In genomic region chr16:24728891-24729242, GRCh38 we compare ENCODE assay signal across 8 cellular contexts. TPM values are rescaled to one million over a fixed set of nuclear protein-coding genes. Genes with fewer than 3 reads are reported as not detected.
DNase-seq lines count a peak whose midpoint lies in the region; ATAC-seq, FAIRE-seq and TF ChIP-seq lines count a peak whose summit lies in the region.

No MANE protein-coding gene starts in this region.

- no peak for FAIRE-seq in keratinocyte (lab: Jason Lieb, UNC)

- ATAC-seq in GM23338 (peak; percentile 8; the same call in 2 of the 3 replicates), GM18858 (IDR thresholded peaks at IDR 0.05; ENCODE audit: unreplicated experiment) (no peak), GM21447 (IDR thresholded peaks at IDR 0.05; ENCODE audit: unreplicated experiment) (no peak)

- peak overlapping the region; percentile 79 for H3K4me3 ChIP-seq in AG04449 (ENCODE audit: low read depth, low read length)
- H3K4me3 ChIP-seq in GM23338 = peak overlapping the region; percentile 91
- H3K4me3 ChIP-seq in keratinocyte (ENCODE audit: control insufficient read depth in 2 of 3, extremely low read depth in 1 of 3, insufficient read depth in 2 of 3, low read depth in 1 of 3, low read length in 3 of 3) = peak overlapping the region; percentile 65 to 93 (median 75)

- no peaks in the 10 kb centered on the region for H3K9me1 ChIP-seq in keratinocyte (ENCODE audit: control insufficient read depth, extremely low read depth, insufficient read depth, low read length)

- no peaks in the 10 kb centered on the region for H3K9me3 Mint-ChIP-seq in GM23338
- H3K9me3 Mint-ChIP-seq in activated naive CD4-positive, alpha-beta T cell treated with anti-CD3 and anti-CD28 coated beads, Interleukin-2, amount 50 U/mL, for 24 hours = no peaks in the 10 kb centered on the region

- H3K4me1 ChIP-seq in GM23338 (ENCODE audit: insufficient read depth) (peaks cover 30% of the 10 kb centered on the region), keratinocyte (ENCODE audit: control insufficient read depth, extremely low read depth, insufficient read depth, low read length) (peaks cover 17% of the 10 kb centered on the region)

- H3K27me3 Mint-ChIP-seq in GM23338 (ENCODE audit: insufficient read depth, low read depth, poor library complexity) = peaks cover 3% of the 10 kb centered on the region
- H3K27me3 Mint-ChIP-seq in activated naive CD4-positive, alpha-beta T cell treated with anti-CD3 and anti-CD28 coated beads, Interleukin-2, amount 50 U/mL, for 24 hours = no peaks in the 10 kb centered on the region

- H3K27ac Mint-ChIP-seq in GM23338 = peak overlapping the region; percentile 97
- peak overlapping the region; percentile 98 for H3K27ac Mint-ChIP-seq in activated naive CD4-positive, alpha-beta T cell treated with anti-CD3 and anti-CD28 coated beads, Interleukin-2, amount 50 U/mL, for 24 hours

- peaks cover 35% of the 10 kb centered on the region for H3K36me3 Mint-ChIP-seq in GM23338 (ENCODE audit: low read depth)
- H3K36me3 Mint-ChIP-seq in activated naive CD4-positive, alpha-beta T cell treated with anti-CD3 and anti-CD28 coated beads, Interleukin-2, amount 50 U/mL, for 24 hours = peaks cover 13% of the 10 kb centered on the region

- H3K27me3 ChIP-seq in GM23338 (ENCODE audit: insufficient read depth) = no peaks in the 10 kb centered on the region
- no peaks in the 10 kb centered on the region for H3K27me3 ChIP-seq in keratinocyte (ENCODE audit: control insufficient read depth, extremely low read depth, insufficient read depth, low read length)

- H3K79me2 ChIP-seq in GM23338 (replicated peaks; ENCODE audit: insufficient read depth) (peaks cover 41% of the 10 kb centered on the region), keratinocyte (ENCODE audit: control insufficient read depth, insufficient read depth, low read length) (peaks cover 40% of the 10 kb centered on the region)

- POLR2A ChIA-PET in AG04449 (lab: Yijun Ruan, JAX) = no interaction called here

- no peak for TF ChIP-seq CTCF in AG04449 (IDR thresholded peaks at IDR 0.05; ENCODE audit: insufficient read depth, low read length, missing control alignments)
- no peak for TF ChIP-seq CTCF in GM23338 (conservative IDR thresholded peaks at IDR 0.05; ENCODE audit: low read depth in 2 of 2)
- no peak for TF ChIP-seq CTCF in keratinocyte (optimal IDR thresholded peaks at IDR 0.05 in 1 of 3, IDR thresholded peaks at IDR 0.05 in 1 of 3, conservative IDR thresholded peaks at IDR 0.05 in 1 of 3; ENCODE audit: extremely low read depth in 1 of 3, insufficient read depth in 2 of 3, low read length in 3 of 3)

- dilution Hi-C loops in keratinocyte (cut with MboI; ENCODE audit: extremely low pct_ligation_motif_present, low sequenced_read_pairs) = no loop called here

- H3K4me3 Mint-ChIP-seq in GM23338 = peak overlapping the region; percentile 87
- peak overlapping the region; percentile 90 for H3K4me3 Mint-ChIP-seq in activated naive CD4-positive, alpha-beta T cell treated with anti-CD3 and anti-CD28 coated beads, Interleukin-2, amount 50 U/mL, for 24 hours

- no peaks in the 10 kb centered on the region for H3F3A ChIP-seq in GM23338 (replicated peaks; ENCODE audit: low read depth)

- H2AFZ ChIP-seq in GM23338 = peak overlapping the region; percentile 44
- H2AFZ ChIP-seq in keratinocyte (ENCODE audit: control insufficient read depth, low read length) = peak overlapping the region; percentile 88

- H3K27ac ChIP-seq in GM23338 (ENCODE audit: low read depth) (peak overlapping the region; percentile 82), keratinocyte (ENCODE audit: control insufficient read depth, insufficient read depth, low read length) (peak overlapping the region; percentile 80)

- no peaks in the 10 kb centered on the region for H3K9me2 ChIP-seq in GM23338 (ENCODE audit: insufficient read depth)

- H4K20me1 ChIP-seq in GM23338 (replicated peaks; ENCODE audit: insufficient read depth) (peaks cover 16% of the 10 kb centered on the region), keratinocyte (ENCODE audit: control insufficient read depth, extremely low read depth, insufficient read depth, low read length) (no peaks in the 10 kb centered on the region)

- H3K4me2 ChIP-seq in GM23338 (peak overlapping the region; percentile 89), keratinocyte (ENCODE audit: control insufficient read depth, extremely low read depth, insufficient read depth, low read depth, low read length) (peak overlapping the region; percentile 69)

- peaks cover 34% of the 10 kb centered on the region for H3K4me1 Mint-ChIP-seq in GM23338
- H3K4me1 Mint-ChIP-seq in activated naive CD4-positive, alpha-beta T cell treated with anti-CD3 and anti-CD28 coated beads, Interleukin-2, amount 50 U/mL, for 24 hours = peaks cover 53% of the 10 kb centered on the region

- H3K36me3 ChIP-seq in GM23338 (ENCODE audit: insufficient read depth) (peaks cover 13% of the 10 kb centered on the region; the same call in 1 of the 2 replicates), keratinocyte (ENCODE audit: control insufficient read depth in 2 of 2, extremely low read depth in 1 of 2, insufficient read depth in 2 of 2, low read length in 2 of 2) (peaks cover 2 to 14% of the 10 kb centered on the region in 2 experiments)

- no peak for DNase-seq in AG04449 (ENCODE audit: low read depth, low spot score)
- DNase-seq in GM23338 (ENCODE audit: low spot score) = no peak
- no peak for DNase-seq in keratinocyte (ENCODE audit: low read depth, low spot score)
- peak; percentile 43 for DNase-seq in superior temporal gyrus (ENCODE audit: extremely low spot score)
- no peak for DNase-seq in SW480 (ENCODE audit: low spot score)

- peak overlapping the region; percentile 85 for H3K9ac ChIP-seq in keratinocyte (ENCODE audit: control insufficient read depth, extremely low read depth, insufficient read depth, low read length)

- CTCF ChIA-PET in AG04449 (lab: Yijun Ruan, JAX) = interaction anchor here (1.0 to 1.3 kb wide), 3 partner anchors 12 to 149 kb away, joined by 3 to 8 read pairs (median 3); no protein-coding TSS in a partner anchor

- no peaks in the 10 kb centered on the region for H3K9me3 ChIP-seq in keratinocyte (ENCODE audit: control insufficient read depth, low read depth, low read length)

TF ChIP-seq in GM23338, 12 proteins besides CTCF, POLR2A, EP300 and RAD21:
- TF ChIP-seq ZNF114 (CRISPR knock-in tag; IDR thresholded peaks at IDR 0.05) (no peak), ETS1 (IDR thresholded peaks at IDR 0.05) (no peak)

RNA-seq across cellular contexts. Expression of gene TNRC6A, which starts 0.6 kb away (rescaled TPM):
- 62.1 and 93.1 TPM in 2 replicates for total RNA-seq in GM23338 (2014; rRNA removed; shearing (Covaris generic))
- polyA plus RNA-seq in GM23338 (2016; fragmentation: Nextera tagmentation; extraction: Ambion mirVana) (124 and 126 TPM in 2 replicates), keratinocyte (17.7 to 30.8 TPM (median 23.3 TPM) in 3 replicates)
- 18.0 TPM for polyA plus RNA-seq in keratinocyte (2011; ENCODE audit: low read depth)
- polyA plus RNA-seq in keratinocyte (2011; cell fraction: cytosol; rRNA removed) = 9.5 and 13.9 TPM in 2 replicates
- polyA plus RNA-seq in keratinocyte (2011; cell fraction: nucleus; rRNA removed) = 71.5 and 74.5 TPM in 2 replicates
- 12.4 and 21.9 TPM in 2 replicates for polyA plus RNA-seq in keratinocyte (2012; ENCODE audit: low replicate concordance)
- 48.6 to 90.9 TPM (median 50.8 TPM) in 3 replicates for polyA minus RNA-seq in keratinocyte
- polyA minus RNA-seq in keratinocyte (2011; cell fraction: cytosol; rRNA and poly(A)+ RNA removed) = 20.0 TPM
- 52.5 and 84.1 TPM in 2 replicates for polyA minus RNA-seq in keratinocyte (2011; cell fraction: nucleus; rRNA and poly(A)+ RNA removed)
